ENCODE assay signal across 8 cellular contexts in the genomic region with DNA sequence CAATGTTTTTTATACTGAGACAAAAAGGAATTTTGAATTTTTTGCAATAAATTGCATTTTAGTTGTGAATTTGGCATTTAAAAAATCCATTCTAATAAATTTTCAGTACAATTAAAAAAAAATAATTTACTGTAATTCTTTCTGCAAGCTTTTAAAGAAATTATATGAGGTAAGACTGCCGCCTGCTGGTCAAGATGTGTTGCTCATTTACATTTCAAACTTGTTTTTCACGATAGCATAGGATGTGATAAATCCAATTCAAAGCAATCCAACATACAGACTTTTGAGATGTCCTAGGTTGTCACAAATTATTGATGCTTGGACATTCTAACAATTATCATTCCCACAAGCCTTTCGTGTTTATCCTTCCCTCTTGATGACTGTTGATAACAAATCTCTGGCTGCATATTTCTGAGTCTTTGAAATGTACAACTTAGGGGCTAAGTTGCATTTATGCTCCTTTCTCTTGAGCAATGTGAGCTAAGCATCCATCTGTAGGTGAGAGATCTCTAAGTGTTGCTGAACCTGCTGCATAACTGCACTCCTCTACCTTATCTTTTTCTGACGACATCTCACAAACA. TPM values are rescaled to one million over a fixed set of nuclear protein-coding genes. Genes with fewer than 3 reads are reported as not detected.
DNase-seq lines count a peak whose midpoint lies in the region; ATAC-seq and TF ChIP-seq lines count a peak whose summit lies in the region.

No MANE protein-coding gene starts in this region.

- H3F3A ChIP-seq in MM.1S (ENCODE audit: insufficient read depth, low read length), result no peaks in the 10 kb centered on the region

- no peaks in the 10 kb centered on the region for H3K9me2 ChIP-seq in MM.1S (replicated peaks; ENCODE audit: insufficient read depth, low read length)

- H4K20me1 ChIP-seq in MM.1S (ENCODE audit: insufficient read depth, low read length), result no peaks in the 10 kb centered on the region

- TF ChIP-seq CTCF in MM.1S (IDR thresholded peaks at IDR 0.05; ENCODE audit: low read length), result peak; percentile 67
- peak; percentile 86 to 92 for TF ChIP-seq CTCF in brain (conservative IDR thresholded peaks at IDR 0.05)
- TF ChIP-seq CTCF in kidney epithelial cell (IDR thresholded peaks at IDR 0.05; ENCODE audit: insufficient read depth, low read length, poor library complexity, severe bottlenecking), result peak; percentile 63

- no peak overlapping the region for H3K9ac ChIP-seq in MM.1S (ENCODE audit: low read length)

- peaks cover 4% of the 10 kb centered on the region for H3K27me3 Mint-ChIP-seq in brain

- no peak overlapping the region for H3K4me3 Mint-ChIP-seq in brain

- peaks cover 0 to 4% (median 0%) of the 10 kb centered on the region in 5 experiments for H3K9me3 Mint-ChIP-seq in brain

- no peak overlapping the region for H3K27ac Mint-ChIP-seq in brain

- no peak for ATAC-seq in HG02763 (IDR thresholded peaks at IDR 0.05; ENCODE audit: unreplicated experiment)

- no peaks in the 10 kb centered on the region for H3K9me3 ChIP-seq in MM.1S (replicated peaks; ENCODE audit: insufficient read depth, low read length)

- peaks cover 5% of the 10 kb centered on the region for H3K4me1 Mint-ChIP-seq in brain

- H3K4me1 ChIP-seq in MM.1S (ENCODE audit: low read length), result no peaks in the 10 kb centered on the region

- DNase-seq in NCI-H524 (lab: John Stamatoyannopoulos, UW), result peak; percentile 9 to 51
- DNase-seq in NCI-H524 treated with DMSO at 0.1 percent for 48 hours (lab: John Stamatoyannopoulos, UW), result no peak
- DNase-seq in MM.1S, result peak; percentile 63
- DNase-seq in SW 1271 (lab: John Stamatoyannopoulos, UW), result peak; percentile 12 to 46
- peak; percentile 39 for DNase-seq in kidney epithelial cell (ENCODE audit: low read depth)
- peak in 2 of 3 experiments; percentile 31 to 45 for DNase-seq in stimulated activated CD4-positive, alpha-beta T cell treated with anti-CD3 and anti-CD28 coated beads, TNF-alpha, amount 100 ng/mL, for 24 hours (ENCODE audit: low read depth in 3 of 3)

- no peak overlapping the region for H2AFZ ChIP-seq in MM.1S (ENCODE audit: low read length)

- H3K79me2 ChIP-seq in MM.1S (ENCODE audit: low read length), result no peaks in the 10 kb centered on the region

- no peaks in the 10 kb centered on the region for H3K36me3 ChIP-seq in MM.1S (replicated peaks; ENCODE audit: insufficient read depth, low read length)
- H3K36me3 ChIP-seq in kidney epithelial cell (ENCODE audit: control insufficient read depth, insufficient read depth, low read length), result no peaks in the 10 kb centered on the region

- H3K27me3 ChIP-seq in MM.1S (replicated peaks; ENCODE audit: insufficient read depth, low read length), result no peaks in the 10 kb centered on the region
- peaks cover 2% of the 10 kb centered on the region for H3K27me3 ChIP-seq in kidney epithelial cell (ENCODE audit: control insufficient read depth, insufficient read depth, low read length)

- H3K4me2 ChIP-seq in MM.1S (ENCODE audit: low read depth, low read length), result no peak overlapping the region

- H3K27ac ChIP-seq in MM.1S (ENCODE audit: low read length), result no peak overlapping the region

- H3K4me3 ChIP-seq in MM.1S (ENCODE audit: low read length), result no peak overlapping the region
- no peak overlapping the region for H3K4me3 ChIP-seq in kidney epithelial cell (ENCODE audit: low read depth, low read length)

- no peaks in the 10 kb centered on the region for H3K36me3 Mint-ChIP-seq in brain

RNA-seq across cellular contexts. Expression of a gene that starts 21.7 kb away (rescaled TPM):
- polyA plus RNA-seq in brain (ENCODE audit: insufficient read depth, low read depth, low replicate concordance), result 4.3 TPM
- total RNA-seq in kidney epithelial cell, result 14.2 and 17.4 TPM in 2 replicates

RNA-seq across cellular contexts. Expression of a gene that starts 41.9 kb away (rescaled TPM):
- 3.1 TPM for polyA plus RNA-seq in brain (ENCODE audit: insufficient read depth, low read depth, low replicate concordance)
- total RNA-seq in kidney epithelial cell, result 12.5 and 13.7 TPM in 2 replicates
